In genomic region chr19:32924200-32924599, GRCh38 we compare ENCODE assay signal across 21 cellular contexts. TPM values are rescaled to one million over a fixed set of nuclear protein-coding genes. Genes with fewer than 3 reads are reported as not detected.
A peak's percentile ranks its signal among the peaks of the same experiment; 100 is the strongest.
DNase-seq lines count a peak whose midpoint lies in the region; TF ChIP-seq lines count a peak whose summit lies in the region.
"Had no signal": no experiment of that assay in that cellular context is flagged by ENCODE, and none has a peak within 500 bp of the region (broad histone marks: within the 10 kb centered on the region; RNA-seq: fewer than 3 reads in every experiment).

No MANE protein-coding gene starts in this region.

- H3K36me3 ChIP-seq in stomach smooth muscle (ENCODE audit: control insufficient read depth in 2 of 2, insufficient read depth in 2 of 2, low read length in 2 of 2) (peaks cover 10 to 24% of the 10 kb centered on the region in 2 donors), ovary (no peaks in the 10 kb centered on the region)

- no peak for TF ChIP-seq CTCF in fibroblast of villous mesenchyme (IDR thresholded peaks at IDR 0.05; ENCODE audit: insufficient read depth, low read depth, low read length)
- no peak for TF ChIP-seq CTCF in ovary (IDR thresholded peaks at IDR 0.05)

- H3K4me3 ChIP-seq in fibroblast of villous mesenchyme (ENCODE audit: low read depth, low read length) (no peak overlapping the region), stomach smooth muscle (ENCODE audit: low read length in 2 of 2) (no peak overlapping the region), ovary (no peak overlapping the region)
- H3K4me3 ChIP-seq: heart left ventricle, lung, vagina had no signal

- DNase-seq in NCI-H2196 (lab: John Stamatoyannopoulos, UW; ENCODE audit: unreplicated experiment), result peak; percentile 17
- DNase-seq in NCI-H2196 treated with DMSO at 0.1 percent for 48 hours (lab: John Stamatoyannopoulos, UW; ENCODE audit: unreplicated experiment), result no peak
- peak; percentile 16 for DNase-seq in RKO (ENCODE audit: low spot score)
- DNase-seq in fibroblast of villous mesenchyme (ENCODE audit: low read depth), result peak; percentile 44
- no peak for DNase-seq in midbrain (lab: John Stamatoyannopoulos, UW)
- DNase-seq in ovary, result no peak
- no peak for DNase-seq in NCI-H128 (lab: John Stamatoyannopoulos, UW; ENCODE audit: unreplicated experiment)
- DNase-seq: activated CD4-positive, alpha-beta T cell treated with anti-CD3 and anti-CD28 coated beads, Interleukin-2, amount 50 U/mL, for 4 hours; activated naive CD4-positive, alpha-beta T cell; HCEC 1CT; heart left ventricle; KG1; naive B cell; NCI-H526; OCI-M1; SIG-M5; WERI-Rb-1 had no signal

- WGBS in ovary, 3 donors, result 95 to 96% (median 95%) methylated on average over 6 of the region's 6 CpGs

- H3K9ac ChIP-seq in stomach smooth muscle (ENCODE audit: low read length in 2 of 2), result no peak overlapping the region

- no peak for TF ChIP-seq EP300 in ovary (IDR thresholded peaks at IDR 0.05)

- intact Hi-C loops in ovary (cut with DNase I), result no loop called here

- H3K4me1 ChIP-seq in stomach smooth muscle (ENCODE audit: control insufficient read depth, insufficient read depth, low read length) (no peaks in the 10 kb centered on the region), ovary (ENCODE audit: insufficient read depth) (no peaks in the 10 kb centered on the region)
- H3K4me1 ChIP-seq: heart left ventricle, vagina had no signal

- TF ChIP-seq POLR2A in ovary (IDR thresholded peaks at IDR 0.05), result no peak

- H3K27me3 ChIP-seq in stomach smooth muscle (ENCODE audit: control insufficient read depth in 1 of 2, insufficient read depth in 2 of 2, low read length in 2 of 2), result no peaks in the 10 kb centered on the region
- H3K27me3 ChIP-seq in ovary, result no peaks in the 10 kb centered on the region
- H3K27me3 ChIP-seq: heart left ventricle, vagina had no signal

- H3K9me3 ChIP-seq in stomach smooth muscle (ENCODE audit: control insufficient read depth in 2 of 2, low read length in 2 of 2) (no peaks in the 10 kb centered on the region), ovary (no peaks in the 10 kb centered on the region)
- H3K9me3 ChIP-seq: vagina had no signal

- H3K27ac ChIP-seq in stomach smooth muscle (ENCODE audit: low read length) (peak overlapping the region; percentile 71), ovary (no peak overlapping the region)
- H3K27ac ChIP-seq: C4-2B, heart left ventricle, vagina, WERI-Rb-1 had no signal

RNA-seq across cellular contexts. Expression of gene CEP89, which starts 47.6 kb away (rescaled TPM):
- total RNA-seq in fibroblast of villous mesenchyme (15.8 and 18.1 TPM in 2 replicates), ovary (10 to 100 TPM; 13.0 to 28.3 (median 24.5) TPM)
- 10 to 100 TPM; 15.5 to 22.2 TPM for polyA plus RNA-seq in ovary

RNA-seq across cellular contexts. Expression of gene FAAP24, which starts 47.8 kb away (rescaled TPM):
- total RNA-seq in fibroblast of villous mesenchyme (0.86 and 1.6 TPM in 2 replicates), ovary (1 to 10 TPM in 5 of 7 donors, under 1 TPM in 2; 0.57 to 2.7 (median 1.4) TPM)
- polyA plus RNA-seq in ovary, result 1 to 10 TPM; 2.1 to 2.3 TPM

RNA-seq across cellular contexts. Expression of gene SLC7A9, which starts 54.6 kb away (rescaled TPM):
- total RNA-seq in fibroblast of villous mesenchyme (under 0.01 TPM in 1 of 2 replicates, not detected in the other), ovary (under 1 TPM; 0.23 to 0.95 (median 0.64) TPM)
- under 1 TPM; 0.53 to 0.72 TPM for polyA plus RNA-seq in ovary
- total RNA-seq: heart left ventricle, vagina had no signal

Comparison
In these comparisons a context has a peak if more than half of its experiments do, and no peak if none do; other contexts are left out.
1. DNase-seq: peak in NCI-H2196 (single experiment), RKO (single experiment) and fibroblast of villous mesenchyme (single experiment); none in NCI-H2196 treated with DMSO at 0.1 percent for 48 hours (single experiment), midbrain (single experiment), ovary (0 of 5) and NCI-H128 (single experiment).